Comparison of ENCODE assay signal across 10 cellular contexts in genomic region chr9:123049589-123050222, GRCh38. TPM values are rescaled to one million over a fixed set of nuclear protein-coding genes. Genes with fewer than 3 reads are reported as not detected.
DNase-seq lines count a peak whose midpoint lies in the region; ATAC-seq and TF ChIP-seq lines count a peak whose summit lies in the region.
"Had no signal": no experiment of that assay in that cellular context is flagged by ENCODE, and none has a peak within 500 bp of the region (broad histone marks: within the 10 kb centered on the region; RNA-seq: fewer than 3 reads in every experiment).

No MANE protein-coding gene starts in this region.

- intact Hi-C loops in heart left ventricle (cut with DNase I): no loop called here
- intact Hi-C loops in gastrocnemius medialis (cut with DNase I; ENCODE audit: low total_unique reads): no loop called here

- POLR2A ChIA-PET in RWPE1 (lab: Yijun Ruan, JAX; ENCODE audit: low non-redundant PET): no interaction called here

- CTCF ChIA-PET in RWPE1 (lab: Yijun Ruan, JAX): no interaction called here
- CTCF ChIA-PET in activated CD8-positive, alpha-beta memory T cell treated with anti-CD3 and anti-CD28 coated beads, Interleukin-2, amount 10 ng/mL, durations not matched to agents 7 days and 5 days (lab: Charles Lee): interaction anchor here (1.0 to 1.3 kb wide), 2 partner anchors 12 to 300 kb away, joined by 3 read pairs; no protein-coding TSS in a partner anchor

- H3K9me3 Mint-ChIP-seq in activated CD8-positive, alpha-beta memory T cell treated with anti-CD3 and anti-CD28 coated beads, Interleukin-2, amount 10 ng/mL, durations not matched to agents 7 days and 5 days (ENCODE audit: low read depth): no peaks in the 10 kb centered on the region
- H3K9me3 Mint-ChIP-seq: activated naive CD4-positive, alpha-beta T cell treated with anti-CD3 and anti-CD28 coated beads for 36 hours had no signal

- ATAC-seq in heart left ventricle: peak; percentile 42 to 71 (median 56)
- peak; percentile 55 to 84 for ATAC-seq in gastrocnemius medialis
- ATAC-seq in activated CD8-positive, alpha-beta memory T cell treated with anti-CD3 and anti-CD28 coated beads, Interleukin-2, amount 10 ng/mL, durations not matched to agents 7 days and 5 days: no peak

- no peak overlapping the region for H3K27ac Mint-ChIP-seq in activated CD8-positive, alpha-beta memory T cell treated with anti-CD3 and anti-CD28 coated beads, Interleukin-2, amount 10 ng/mL, durations not matched to agents 7 days and 5 days
- H3K27ac Mint-ChIP-seq: activated naive CD4-positive, alpha-beta T cell treated with anti-CD3 and anti-CD28 coated beads for 36 hours had no signal

- no peak overlapping the region for H3K27ac ChIP-seq in RWPE1
- peak overlapping the region in 11 of 12 donors; percentile 5 to 81 (median 33) for H3K27ac ChIP-seq in heart left ventricle
- H3K27ac ChIP-seq in gastrocnemius medialis: peak overlapping the region; percentile 41 to 60 (median 47)

- H3K27me3 Mint-ChIP-seq in activated CD8-positive, alpha-beta memory T cell treated with anti-CD3 and anti-CD28 coated beads, Interleukin-2, amount 10 ng/mL, durations not matched to agents 7 days and 5 days: no peaks in the 10 kb centered on the region

- in situ Hi-C loops in gastrocnemius medialis (cut with MboI; ENCODE audit: low sequenced_read_pairs in 4 of 4): no loop called here

- 15 to 33% (median 26%) methylated on average over 3 of the region's 3 CpGs for WGBS in heart left ventricle, 4 donors

- DNase-seq in EH (ENCODE audit: low read depth): peak; percentile 83
- peak; percentile 11 for DNase-seq in RWPE1 (ENCODE audit: low spot score)
- DNase-seq in heart left ventricle: no peak
- DNase-seq in gastrocnemius medialis: no peak
- DNase-seq in NK-92 (lab: John Stamatoyannopoulos, UW; ENCODE audit: unreplicated experiment): no peak
- no peak for DNase-seq in activated CD8-positive, alpha-beta memory T cell treated with anti-CD3 and anti-CD28 coated beads, Interleukin-2, amount 10 ng/mL, durations not matched to agents 7 days and 5 days
- DNase-seq in T-helper 2 cell: no peak
- DNase-seq in BE2C: no peak
- DNase-seq: activated naive CD4-positive, alpha-beta T cell treated with anti-CD3 and anti-CD28 coated beads for 36 hours; NCI-H345 had no signal

- H3K4me1 ChIP-seq in heart left ventricle (peaks cover 0 to 41% (median 24%) of the 10 kb centered on the region in 12 donors), gastrocnemius medialis (peaks cover 10 to 29% of the 10 kb centered on the region in 2 donors), BE2C (no peaks in the 10 kb centered on the region)

- H3K4me3 ChIP-seq in heart left ventricle (no peak overlapping the region), gastrocnemius medialis (no peak overlapping the region), BE2C (ENCODE audit: low read depth, low read length) (no peak overlapping the region)

- H3K27me3 ChIP-seq in heart left ventricle: no peaks in the 10 kb centered on the region
- H3K27me3 ChIP-seq in gastrocnemius medialis: no peaks in the 10 kb centered on the region
- H3K27me3 ChIP-seq in BE2C: no peaks in the 10 kb centered on the region

- H3K36me3 Mint-ChIP-seq in activated CD8-positive, alpha-beta memory T cell treated with anti-CD3 and anti-CD28 coated beads, Interleukin-2, amount 10 ng/mL, durations not matched to agents 7 days and 5 days: peaks cover 6% of the 10 kb centered on the region

- H3K9me3 ChIP-seq in heart left ventricle (no peaks in the 10 kb centered on the region), gastrocnemius medialis (no peaks in the 10 kb centered on the region), BE2C (no peaks in the 10 kb centered on the region)

- no peak for TF ChIP-seq POLR2A in heart left ventricle (IDR thresholded peaks at IDR 0.05)
- TF ChIP-seq POLR2A in gastrocnemius medialis (IDR thresholded peaks at IDR 0.05): no peak

- TF ChIP-seq CTCF in RWPE1 (conservative IDR thresholded peaks at IDR 0.05; ENCODE audit: low read depth): no peak
- no peak for TF ChIP-seq CTCF in heart left ventricle (IDR thresholded peaks at IDR 0.05)
- no peak for TF ChIP-seq CTCF in gastrocnemius medialis (IDR thresholded peaks at IDR 0.05 in 4 of 5, conservative IDR thresholded peaks at IDR 0.05 in 1 of 5)
- TF ChIP-seq CTCF in BE2C (IDR thresholded peaks at IDR 0.05; ENCODE audit: low read depth, low read length): no peak

- peaks cover 9% of the 10 kb centered on the region for H3K4me1 Mint-ChIP-seq in activated CD8-positive, alpha-beta memory T cell treated with anti-CD3 and anti-CD28 coated beads, Interleukin-2, amount 10 ng/mL, durations not matched to agents 7 days and 5 days

- H3K4me3 Mint-ChIP-seq in activated CD8-positive, alpha-beta memory T cell treated with anti-CD3 and anti-CD28 coated beads, Interleukin-2, amount 10 ng/mL, durations not matched to agents 7 days and 5 days: no peak overlapping the region
- H3K4me3 Mint-ChIP-seq: activated naive CD4-positive, alpha-beta T cell treated with anti-CD3 and anti-CD28 coated beads for 36 hours had no signal

- H3K36me3 ChIP-seq in heart left ventricle (peaks cover 0 to 8% (median 0%) of the 10 kb centered on the region in 9 donors), gastrocnemius medialis (no peaks in the 10 kb centered on the region), BE2C (peaks cover 5% of the 10 kb centered on the region)

RNA-seq across cellular contexts. Expression of gene GPR21, which starts 16.2 kb away (rescaled TPM):
- total RNA-seq in heart left ventricle (1 to 10 TPM in 1 of 9 donors, under 1 TPM in 4, not detected in 4; 0.23 to 1.6 (median 0.34) TPM), gastrocnemius medialis (1 to 10 TPM in 2 of 4 donors, not detected in 2; 1.3 to 1.8 TPM)
- under 1 TPM in 1 of 2 donors, not detected in 1; 0.19 TPM for polyA plus RNA-seq in heart left ventricle
- total RNA-seq in activated CD8-positive, alpha-beta memory T cell treated with anti-CD3 and anti-CD28 coated beads, Interleukin-2, amount 10 ng/mL, durations not matched to agents 7 days and 5 days: 1 to 10 TPM in 1 of 2 experiments, under 1 TPM in 1; 0.37 to 1.2 TPM
- polyA plus RNA-seq in BE2C (2012; ENCODE audit: insufficient read depth, insufficient read length, low read depth): not detected

Comparison
In these comparisons a context has a peak if more than half of its experiments do, and no peak if none do; other contexts are left out.
1. DNase-seq: peak in EH (single experiment) and RWPE1 (single experiment); none in heart left ventricle (0 of 5), gastrocnemius medialis (0 of 2), NK-92 (single experiment), activated CD8-positive, alpha-beta memory T cell treated with anti-CD3 and anti-CD28 coated beads, Interleukin-2, amount 10 ng/mL, durations not matched to agents 7 days and 5 days (single experiment), T-helper 2 cell (0 of 5) and BE2C (single experiment).